In genomic region chr6:84072452-84072997, GRCh38 we compare ENCODE assay signal across 18 cellular contexts. TPM values are rescaled to one million over a fixed set of nuclear protein-coding genes. Genes with fewer than 3 reads are reported as not detected.
"Had no signal": no experiment of that assay in that cellular context is flagged by ENCODE, and none has a peak within 500 bp of the region (broad histone marks: within the 10 kb centered on the region; RNA-seq: fewer than 3 reads in every experiment).

No MANE protein-coding gene starts in this region.

- H3K9me3 Mint-ChIP-seq: activated CD4-positive, alpha-beta memory T cell treated with anti-CD3 and anti-CD28 coated beads, Interleukin-2, amount 10 ng/mL, durations not matched to agents 7 days and 5 days; T-helper 1 cell treated with Interleukin-12 subunit alpha and Interleukin-12 subunit beta and Interleukin-4 antibody, amounts not matched to agents 30 μg/mL and 1 μg/mL, for 36 hours had no signal

- H3K9me3 ChIP-seq: ovary, upper lobe of left lung had no signal

- H3K4me1 Mint-ChIP-seq: activated CD4-positive, alpha-beta memory T cell treated with anti-CD3 and anti-CD28 coated beads, Interleukin-2, amount 10 ng/mL, durations not matched to agents 7 days and 5 days; stimulated activated naive CD8-positive, alpha-beta T cell treated with anti-CD3 and anti-CD28 coated beads, Interleukin-15, amount 100 ng/mL, for 72 hours had no signal

- H3K4me1 ChIP-seq: esophagus muscularis mucosa, sigmoid colon, upper lobe of left lung had no signal

- H3K27ac Mint-ChIP-seq: activated CD4-positive, alpha-beta memory T cell treated with anti-CD3 and anti-CD28 coated beads, Interleukin-2, amount 10 ng/mL, durations not matched to agents 7 days and 5 days; stimulated activated naive CD8-positive, alpha-beta T cell treated with anti-CD3 and anti-CD28 coated beads, Interleukin-15, amount 100 ng/mL, for 72 hours; T-helper 1 cell treated with Interleukin-12 subunit alpha and Interleukin-12 subunit beta and Interleukin-4 antibody, amounts not matched to agents 30 μg/mL and 1 μg/mL, for 36 hours had no signal

- H3K36me3 ChIP-seq: cardiac muscle cell, esophagus muscularis mucosa, ovary, sigmoid colon, upper lobe of left lung, WERI-Rb-1 had no signal

- H3K27me3 Mint-ChIP-seq: stimulated activated naive CD8-positive, alpha-beta T cell treated with anti-CD3 and anti-CD28 coated beads, Interleukin-15, amount 100 ng/mL, for 72 hours had no signal

- H3K4me3 Mint-ChIP-seq: activated CD4-positive, alpha-beta memory T cell treated with anti-CD3 and anti-CD28 coated beads, Interleukin-2, amount 10 ng/mL, durations not matched to agents 7 days and 5 days; activated T-cell treated with anti-CD3 and anti-CD28 coated beads, Interleukin-2, amount 50 U/mL, for 4 hours; neural crest cell; stimulated activated naive CD8-positive, alpha-beta T cell treated with anti-CD3 and anti-CD28 coated beads, Interleukin-15, amount 100 ng/mL, for 72 hours; T-helper 1 cell treated with Interleukin-12 subunit alpha and Interleukin-12 subunit beta and Interleukin-4 antibody, amounts not matched to agents 30 μg/mL and 1 μg/mL, for 36 hours had no signal

- H3K4me3 ChIP-seq: cardiac muscle cell, esophagus muscularis mucosa, ovary, sigmoid colon, upper lobe of left lung had no signal

- DNase-seq: activated CD4-positive, alpha-beta memory T cell treated with anti-CD3 and anti-CD28 coated beads, Interleukin-2, amount 10 ng/mL, durations not matched to agents 7 days and 5 days; activated effector memory CD4-positive, alpha-beta T cell treated with Interleukin-2 at 50 U/mL for 16 hours; activated naive CD4-positive, alpha-beta T cell treated with anti-CD3 and anti-CD28 coated beads, Interleukin-2, amount 50 U/mL, for 16 hours; activated T-cell treated with anti-CD3 and anti-CD28 coated beads, Interleukin-2, amount 50 U/mL, for 4 hours; hypothalamus; left ventricle myocardium superior; ovary; sigmoid colon; stimulated activated CD4-positive, alpha-beta T cell treated with anti-CD3 and anti-CD28 coated beads, Interleukin-1b, Interleukin-23, amount 100 ng/mL, for 48 hours; stimulated activated naive CD8-positive, alpha-beta T cell treated with anti-CD3 and anti-CD28 coated beads, Interleukin-15, amount 100 ng/mL, for 72 hours; upper lobe of left lung; WERI-Rb-1 had no signal

- H3K27me3 ChIP-seq: cardiac muscle cell, esophagus muscularis mucosa, ovary, sigmoid colon, upper lobe of left lung had no signal

- H3K27ac ChIP-seq: cardiac muscle cell, esophagus muscularis mucosa, ovary, sigmoid colon, upper lobe of left lung, WERI-Rb-1 had no signal

RNA-seq across cellular contexts. Expression of gene MRAP2, which starts 39.0 kb away (rescaled TPM):
- total RNA-seq: activated CD4-positive, alpha-beta memory T cell treated with anti-CD3 and anti-CD28 coated beads, Interleukin-2, amount 10 ng/mL, durations not matched to agents 7 days and 5 days; activated T-cell treated with anti-CD3 and anti-CD28 coated beads, Interleukin-2, amount 50 U/mL, for 4 hours; fibroblast of villous mesenchyme; kidney epithelial cell; left ventricle myocardium superior had no signal
